In the genomic region with DNA sequence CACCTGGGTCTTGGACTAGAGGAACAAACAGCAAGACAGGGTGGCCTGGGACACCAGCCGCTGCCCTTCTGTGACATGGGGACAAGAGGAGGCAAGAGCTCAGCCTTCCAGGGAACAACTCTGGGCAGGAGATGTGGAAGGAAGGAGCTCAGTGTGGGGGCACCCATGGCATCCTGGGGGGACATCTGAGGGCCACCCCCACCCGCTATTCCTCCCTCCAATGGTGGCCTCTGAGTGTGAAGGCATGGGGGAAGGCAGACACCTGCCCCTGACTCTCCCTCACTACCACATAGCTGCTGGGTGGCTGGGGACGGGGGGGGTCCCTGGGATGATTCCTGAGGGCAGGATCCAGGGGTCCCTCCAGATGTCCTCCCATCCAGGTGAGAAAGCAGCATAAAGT, we compare ENCODE assay signal across 16 cellular contexts. TPM values are rescaled to one million over a fixed set of nuclear protein-coding genes. Genes with fewer than 3 reads are reported as not detected.
"Had no signal": no experiment of that assay in that cellular context is flagged by ENCODE, and none has a peak within 500 bp of the region (broad histone marks: within the 10 kb centered on the region; RNA-seq: fewer than 3 reads in every experiment).

No MANE protein-coding gene starts in this region.

- H3K27ac Mint-ChIP-seq: stimulated activated naive CD8-positive, alpha-beta T cell treated with anti-CD3 and anti-CD28 coated beads, Interleukin-15, Interleukin-2, amounts not matched to agents 100 ng/mL and 50 ng/mL, for 24 hours had no signal

- H3K36me3 ChIP-seq: right atrium auricular region, upper lobe of right lung had no signal

- H3K27ac ChIP-seq: epithelial cell of prostate, right atrium auricular region, testis, upper lobe of right lung had no signal

- DNase-seq: activated CD8-positive, alpha-beta memory T cell treated with anti-CD3 and anti-CD28 coated beads, Interleukin-2, amount 10 ng/mL, durations not matched to agents 7 days and 5 days; activated gamma-delta T cell treated with Interleukin-2 at 50 U/mL for 16 hours; activated T-cell treated with anti-CD3 and anti-CD28 coated beads, Interleukin-2, amount 50 U/mL, for 1 hour; foreskin melanocyte; head of caudate nucleus; mesendoderm; natural killer cell; stimulated activated CD4-positive, alpha-beta T cell treated with anti-CD3 and anti-CD28 coated beads, Interleukin-4, amount 100 ng/mL, for 1 hour; testis; upper lobe of right lung had no signal

- H3K9me3 ChIP-seq: right atrium auricular region, testis, upper lobe of right lung had no signal

- H3K27me3 Mint-ChIP-seq: activated CD8-positive, alpha-beta memory T cell treated with anti-CD3 and anti-CD28 coated beads, Interleukin-2, amount 10 ng/mL, durations not matched to agents 7 days and 5 days; stimulated activated naive CD8-positive, alpha-beta T cell treated with anti-CD3 and anti-CD28 coated beads, Interleukin-15, Interleukin-2, amounts not matched to agents 100 ng/mL and 50 ng/mL, for 24 hours had no signal

- H3K9me3 Mint-ChIP-seq: natural killer cell; stimulated activated naive CD8-positive, alpha-beta T cell treated with anti-CD3 and anti-CD28 coated beads, Interleukin-15, Interleukin-2, amounts not matched to agents 100 ng/mL and 50 ng/mL, for 24 hours had no signal

- H3K4me1 ChIP-seq: right atrium auricular region had no signal

- H3K4me3 Mint-ChIP-seq: activated CD8-positive, alpha-beta memory T cell treated with anti-CD3 and anti-CD28 coated beads, Interleukin-2, amount 10 ng/mL, durations not matched to agents 7 days and 5 days; natural killer cell; stimulated activated naive CD8-positive, alpha-beta T cell treated with anti-CD3 and anti-CD28 coated beads, Interleukin-15, Interleukin-2, amounts not matched to agents 100 ng/mL and 50 ng/mL, for 24 hours had no signal

- ATAC-seq: activated CD8-positive, alpha-beta memory T cell treated with anti-CD3 and anti-CD28 coated beads, Interleukin-2, amount 10 ng/mL, durations not matched to agents 7 days and 5 days; natural killer cell; upper lobe of right lung had no signal

- H3K4me3 ChIP-seq: right atrium auricular region, testis, upper lobe of right lung had no signal

- H3K36me3 Mint-ChIP-seq: natural killer cell had no signal

- H3K27me3 ChIP-seq: right atrium auricular region, testis, upper lobe of right lung had no signal

RNA-seq across cellular contexts. Expression of gene APOBEC3A, which starts 29.2 kb away (rescaled TPM):
- total RNA-seq: activated CD8-positive, alpha-beta memory T cell treated with anti-CD3 and anti-CD28 coated beads, Interleukin-2, amount 10 ng/mL, durations not matched to agents 7 days and 5 days; dermis microvascular lymphatic vessel endothelial cell; fibroblast of lung; progenitor cell of endocrine pancreas had no signal
